In the genomic region with DNA sequence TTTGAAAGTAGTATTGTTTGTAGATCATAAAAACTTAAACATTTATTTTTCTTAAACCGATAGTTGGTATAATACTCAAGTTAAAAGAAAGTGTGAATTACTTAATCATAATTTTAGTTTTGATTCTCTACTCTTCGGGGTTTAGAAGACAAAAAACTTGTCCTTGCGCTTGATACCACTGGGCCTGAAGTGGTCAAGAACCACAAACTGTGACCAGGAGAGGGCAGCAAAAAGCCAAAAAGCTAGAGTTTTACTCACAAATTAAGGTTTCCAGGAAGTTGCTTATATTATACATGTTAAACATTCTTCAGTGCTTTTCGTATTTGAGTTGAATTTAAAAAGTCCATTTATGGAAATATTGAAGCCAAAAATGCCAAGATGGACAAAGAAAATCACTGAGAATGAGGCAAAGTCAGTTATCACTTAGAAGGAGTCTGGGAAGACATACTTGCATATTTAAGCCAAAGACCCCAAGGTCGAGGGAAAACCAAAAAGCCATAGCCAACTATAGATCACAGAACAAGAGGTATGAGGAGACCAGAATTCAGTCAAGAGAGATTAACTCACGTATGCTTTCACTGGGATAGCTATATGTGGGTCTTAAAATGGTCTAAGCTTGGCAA, we compare ENCODE assay signal across 8 cellular contexts. TPM values are rescaled to one million over a fixed set of nuclear protein-coding genes. Genes with fewer than 3 reads are reported as not detected.
DNase-seq lines count a peak whose midpoint lies in the region; ATAC-seq, FAIRE-seq and TF ChIP-seq lines count a peak whose summit lies in the region.

No MANE protein-coding gene starts in this region.

- ATAC-seq in A549: peak in 1 of 2 experiments; percentile 76; a peak in 3 of 6 replicates
- no peak for ATAC-seq in HG02642 (IDR thresholded peaks at IDR 0.05; ENCODE audit: poor library complexity, unreplicated experiment)

- POLR2A ChIA-PET in A549 (lab: Yijun Ruan, JAX): no interaction called here

- H3K36me3 ChIP-seq in mammary epithelial cell (ENCODE audit: insufficient read depth, low read length): no peaks in the 10 kb centered on the region
- H3K36me3 ChIP-seq in neural cell (ENCODE audit: insufficient read depth, low read length): no peaks in the 10 kb centered on the region

- BruUV-seq in mammary epithelial cell (replicated peaks; lab: Mats Ljungman, UMichigan): no TSS peak

- FAIRE-seq in A549 (lab: Jason Lieb, UNC): no peak

- TF ChIP-seq EP300 in A549 (IDR thresholded peaks at IDR 0.05) (no peak), neural cell (conservative IDR thresholded peaks at IDR 0.05; ENCODE audit: poor library complexity, severe bottlenecking) (no peak)

- no peak overlapping the region for H3K27ac ChIP-seq in A549
- H3K27ac ChIP-seq in mammary epithelial cell (ENCODE audit: insufficient read depth, low read depth, low read length): no peak overlapping the region
- no peak overlapping the region for H3K27ac ChIP-seq in neural cell (ENCODE audit: low read length)

- H3K79me2 ChIP-seq in mammary epithelial cell (ENCODE audit: insufficient read depth, low read length) (no peaks in the 10 kb centered on the region), neural cell (replicated peaks; ENCODE audit: insufficient read depth, low read length) (no peaks in the 10 kb centered on the region)

- H4K20me1 ChIP-seq in mammary epithelial cell (ENCODE audit: insufficient read depth, low read length): no peaks in the 10 kb centered on the region
- no peaks in the 10 kb centered on the region for H4K20me1 ChIP-seq in neural cell (ENCODE audit: insufficient read depth)

- whole genome bisulfite sequencing in A549 (ENCODE audit: missing lambda C conversion rate): 52% methylated on average over 6 of the region's 6 CpGs
- WGBS in mammary epithelial cell (ENCODE audit: low coverage, missing lambda C conversion rate): 67% methylated on average over 6 of the region's 6 CpGs

- CTCF ChIA-PET in A549 (lab: Yijun Ruan, JAX) (interaction anchor here (0.6 to 2.3 kb wide), 9 partner anchors 9 to 704 kb away, joined by 3 to 9 read pairs (median 4); no protein-coding TSS in a partner anchor), mammary epithelial cell (lab: Charles Lee; ENCODE audit: low non-redundant PET) (interaction anchor here (0.5 to 0.6 kb wide), 2 partner anchors 13 to 19 kb away, joined by 3 to 4 read pairs; no protein-coding TSS in a partner anchor)

- peak in 1 of 2 experiments; percentile 39 for DNase-seq in A549 (ENCODE audit: low read depth in 1 of 2, low spot score in 1 of 2)
- no peak for DNase-seq in GM10266 (ENCODE audit: extremely low spot score)
- DNase-seq in NOMO-1 (lab: John Stamatoyannopoulos, UW; ENCODE audit: unreplicated experiment in 2 of 2): peak; percentile 23 to 40
- peak; percentile 24 for DNase-seq in mammary epithelial cell
- no peak for DNase-seq in activated gamma-delta T cell (lab: John Stamatoyannopoulos, UW)
- DNase-seq in NCI-H510A (lab: John Stamatoyannopoulos, UW): no peak

- H3K27me3 ChIP-seq in mammary epithelial cell (ENCODE audit: insufficient read depth, low read length) (no peaks in the 10 kb centered on the region), neural cell (ENCODE audit: insufficient read depth, low read depth, low read length) (no peaks in the 10 kb centered on the region)

- H3K4me1 ChIP-seq in A549: peaks cover 4% of the 10 kb centered on the region; the same call in 1 of the 3 replicates
- no peaks in the 10 kb centered on the region for H3K4me1 ChIP-seq in mammary epithelial cell (ENCODE audit: insufficient read depth, low read length)

- TF ChIP-seq CTCF in A549 (IDR thresholded peaks at IDR 0.05) (peak; percentile 55), GM10266 (IDR thresholded peaks at IDR 0.05; ENCODE audit: control insufficient read depth, insufficient read depth, low read depth, missing control alignments) (peak; percentile 38), mammary epithelial cell (conservative IDR thresholded peaks at IDR 0.05 in 1 of 2, IDR thresholded peaks at IDR 0.05 in 1 of 2; ENCODE audit: extremely low read depth in 1 of 2, insufficient read depth in 1 of 2, low read depth in 1 of 2, low read length in 2 of 2) (peak; percentile 56 to 77), neural cell (IDR thresholded peaks at IDR 0.05; ENCODE audit: poor library complexity, severe bottlenecking) (peak; percentile 32)

- H3F3A ChIP-seq in neural cell (ENCODE audit: insufficient read depth, low read length, poor library complexity, severe bottlenecking): no peaks in the 10 kb centered on the region

- TF ChIP-seq RAD21 in A549 (conservative IDR thresholded peaks at IDR 0.05 in 1 of 2, IDR thresholded peaks at IDR 0.05 in 1 of 2) (peak; percentile 43 to 57; a peak in 4 of 5 replicates), neural cell (conservative IDR thresholded peaks at IDR 0.05) (no peak)

- H3K9me2 ChIP-seq in neural cell (ENCODE audit: insufficient read depth, low read length): no peaks in the 10 kb centered on the region

- intact Hi-C loops in mammary epithelial cell (cut with micrococcal nuclease): loop anchor here (5.0 kb wide), 1 partner anchor 685 kb away; no protein-coding TSS in a partner anchor

- in situ Hi-C loops in mammary epithelial cell (cut with MboI; ENCODE audit: low sequenced_read_pairs in 2 of 2): no loop called here

- dilution Hi-C loops in mammary epithelial cell (cut with HindIII; ENCODE audit: low sequenced_read_pairs): no loop called here

- H3K9me3 ChIP-seq in A549 (no peaks in the 10 kb centered on the region), mammary epithelial cell (replicated peaks; ENCODE audit: insufficient read depth, low read length) (no peaks in the 10 kb centered on the region), neural cell (ENCODE audit: low read length) (no peaks in the 10 kb centered on the region)

- H3K4me2 ChIP-seq in A549 (no peak overlapping the region), mammary epithelial cell (ENCODE audit: insufficient read depth, low read depth, low read length) (no peak overlapping the region), neural cell (ENCODE audit: low read length) (no peak overlapping the region)

- H3K4me3 ChIP-seq in A549 (no peak overlapping the region), mammary epithelial cell (replicated peaks in 1 of 3; ENCODE audit: insufficient read depth in 1 of 3, low read depth in 2 of 3, low read length in 3 of 3) (no peak overlapping the region), neural cell (ENCODE audit: low read length) (no peak overlapping the region)

- no peak for TF ChIP-seq POLR2A in A549 (IDR thresholded peaks at IDR 0.05; ENCODE audit: low read length)

- H3K9ac ChIP-seq in mammary epithelial cell (ENCODE audit: insufficient read depth, low read length) (no peak overlapping the region), neural cell (ENCODE audit: low read length) (no peak overlapping the region)

- H2AFZ ChIP-seq in mammary epithelial cell (ENCODE audit: low read depth, low read length): peak overlapping the region; percentile 14
- H2AFZ ChIP-seq in neural cell (ENCODE audit: low read depth, low read length): no peak overlapping the region

TF ChIP-seq in A549, 52 proteins besides CTCF, POLR2A, EP300 and RAD21 (continues in another document):
- TF ChIP-seq SMC3 (IDR thresholded peaks at IDR 0.05) (peak; percentile 30; the same call in 1 of the 3 replicates), MAZ (IDR thresholded peaks at IDR 0.05; ENCODE audit: borderline replicate concordance, low read depth, low read length) (no peak), ESRRA (IDR thresholded peaks at IDR 0.05; ENCODE audit: borderline replicate concordance, low read length) (no peak)

RNA-seq across cellular contexts. Expression of a gene that starts 34.2 kb away (rescaled TPM):
- polyA plus RNA-seq in A549 (2011; rRNA removed) (4.6 and 5.6 TPM in 2 replicates), A549 (2017; fragmentation: RNase III; extraction: RNeasy Plus Mini Kit Qiagen cat#74134 plus additional on column Dnase treatment) (3.8 to 4.6 TPM (median 4.0 TPM) in 3 replicates), mammary epithelial cell (2.5 TPM), neural cell (62.9 and 72.9 TPM in 2 replicates)
- 1.2 and 1.5 TPM in 2 replicates for polyA plus RNA-seq in A549 (2012; cell fraction: cytosol; rRNA removed)
- polyA plus RNA-seq in A549 (2012; cell fraction: nucleus; rRNA removed): 0.88 and 1.0 TPM in 2 replicates
- polyA minus RNA-seq in A549 (2011; rRNA and poly(A)+ RNA removed): 1.1 and 1.6 TPM in 2 replicates
- total RNA-seq in mammary epithelial cell: 1 to 10 TPM; 4.6 to 7.8 TPM
- polyA minus RNA-seq in mammary epithelial cell (0.88 TPM), neural cell (61.6 and 72.2 TPM in 2 replicates)

RNA-seq across cellular contexts. Expression of a gene that starts 34.5 kb away (rescaled TPM):
- polyA plus RNA-seq in A549 (2011; rRNA removed): 36.3 and 45.8 TPM in 2 replicates
- polyA plus RNA-seq in A549 (2012; cell fraction: cytosol; rRNA removed): 13.1 and 14.4 TPM in 2 replicates
- 5.1 and 7.4 TPM in 2 replicates for polyA plus RNA-seq in A549 (2012; cell fraction: nucleus; rRNA removed)
- 31.6 to 33.5 TPM (median 32.7 TPM) in 3 replicates for polyA plus RNA-seq in A549 (2017; fragmentation: RNase III; extraction: RNeasy Plus Mini Kit Qiagen cat#74134 plus additional on column Dnase treatment)
- 3.5 and 5.4 TPM in 2 replicates for polyA minus RNA-seq in A549 (2011; rRNA and poly(A)+ RNA removed)
- 10 to 100 TPM in 1 of 2 donors, 1 to 10 TPM in 1; 9.7 to 27.3 TPM for total RNA-seq in mammary epithelial cell
- 17.2 TPM for polyA plus RNA-seq in mammary epithelial cell
- polyA minus RNA-seq in mammary epithelial cell: 16.4 TPM
- 24.8 and 29.0 TPM in 2 replicates for polyA plus RNA-seq in neural cell
- 25.3 and 27.0 TPM in 2 replicates for polyA minus RNA-seq in neural cell

RNA-seq across cellular contexts. Expression of a gene that starts 35.7 kb away (rescaled TPM):
- 25.5 and 39.9 TPM in 2 replicates for polyA plus RNA-seq in A549 (2011; rRNA removed)
- 15.8 and 18.6 TPM in 2 replicates for polyA plus RNA-seq in A549 (2012; cell fraction: cytosol; rRNA removed)
- polyA plus RNA-seq in A549 (2012; cell fraction: nucleus; rRNA removed): 15.3 and 21.8 TPM in 2 replicates
- polyA plus RNA-seq in A549 (2017; fragmentation: RNase III; extraction: RNeasy Plus Mini Kit Qiagen cat#74134 plus additional on column Dnase treatment): 44.8 to 51.4 TPM (median 50.2 TPM) in 3 replicates
- 30.5 and 30.9 TPM in 2 replicates for polyA minus RNA-seq in A549 (2011; rRNA and poly(A)+ RNA removed)
- total RNA-seq in mammary epithelial cell: 100 to 1,000 TPM in 1 of 2 donors, 10 to 100 TPM in 1; 93.7 to 177 TPM
- 76.6 TPM for polyA plus RNA-seq in mammary epithelial cell
- polyA minus RNA-seq in mammary epithelial cell: 158 TPM
- 2.9 and 3.4 TPM in 2 replicates for polyA plus RNA-seq in neural cell
- polyA minus RNA-seq in neural cell: 5.1 and 8.2 TPM in 2 replicates

Comparison
In these comparisons a context has a peak if more than half of its experiments do, and no peak if none do; other contexts are left out.
1. DNase-seq: peak in NOMO-1 (2 of 2) and mammary epithelial cell (single experiment); none in GM10266 (single experiment), activated gamma-delta T cell (single experiment) and NCI-H510A (single experiment).
2. Peak in every context shown above with its lines, with median percentiles within 50 percentile points of each other: CTCF ChIP-seq.